ENCODE assay signal across 16 cellular contexts in the genomic region with DNA sequence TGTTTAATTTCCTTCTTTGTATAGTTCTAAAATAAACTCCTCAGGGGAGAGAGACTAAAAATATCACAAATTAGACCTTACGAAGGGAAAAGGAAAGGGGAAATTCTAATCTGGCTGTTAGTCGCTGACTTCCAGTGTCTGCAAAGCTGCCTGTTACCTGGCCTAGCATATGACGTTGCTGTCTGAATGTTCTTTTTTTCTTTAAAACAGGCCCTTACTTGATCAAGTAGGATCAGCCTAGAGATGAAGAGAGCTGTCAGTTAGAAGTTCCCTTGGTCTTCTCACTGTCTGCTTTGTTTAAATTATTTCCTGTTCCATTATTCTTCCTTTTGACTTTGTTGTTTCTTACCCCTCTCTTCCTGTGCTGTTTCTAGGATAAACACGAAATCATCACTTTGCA. TPM values are rescaled to one million over a fixed set of nuclear protein-coding genes. Genes with fewer than 3 reads are reported as not detected.
DNase-seq lines count a peak whose midpoint lies in the region; ATAC-seq and TF ChIP-seq lines count a peak whose summit lies in the region.
"Had no signal": no experiment of that assay in that cellular context is flagged by ENCODE, and none has a peak within 500 bp of the region (broad histone marks: within the 10 kb centered on the region; RNA-seq: fewer than 3 reads in every experiment).

No MANE protein-coding gene starts in this region.

- H3K79me2 ChIP-seq in DOHH2 (ENCODE audit: control insufficient read depth, low read length) (peaks cover 84% of the 10 kb centered on the region), OCI-LY3 (ENCODE audit: low read length) (peaks cover 74% of the 10 kb centered on the region)

- TF ChIP-seq POLR2A in uterus (IDR thresholded peaks at IDR 0.05): no peak

- intact Hi-C loops in uterus (cut with DNase I; ENCODE audit: low total_unique reads): no loop called here

- H3K4me3 ChIP-seq in DOHH2 (ENCODE audit: low read length) (peak overlapping the region; percentile 47), OCI-LY3 (ENCODE audit: low read length) (no peak overlapping the region), uterus (no peak overlapping the region)
- H3K4me3 ChIP-seq: PC-9, thyroid gland had no signal

- H3K9ac ChIP-seq in OCI-LY3 (ENCODE audit: low read length): no peak overlapping the region

- H3K9me3 ChIP-seq in DOHH2 (ENCODE audit: control insufficient read depth, insufficient read depth, low read length): no peaks in the 10 kb centered on the region
- H3K9me3 ChIP-seq in OCI-LY3 (ENCODE audit: insufficient read depth, low read length): no peaks in the 10 kb centered on the region
- no peaks in the 10 kb centered on the region for H3K9me3 ChIP-seq in uterus
- H3K9me3 ChIP-seq: thyroid gland had no signal

- H3K9me2 ChIP-seq in DOHH2 (replicated peaks; ENCODE audit: control insufficient read depth, low read length): no peaks in the 10 kb centered on the region

- CTCF ChIA-PET in HEK293T (lab: Yijun Ruan, JAX): no interaction called here

- DNase-seq in activated naive CD8-positive, alpha-beta T cell treated with anti-CD3 and anti-CD28 coated beads, Interleukin-2, amount 50 U/mL, for 24 hours: no peak
- DNase-seq in naive B cell (no peak), NOMO-1 treated with dmso at 0.1 percent for 144 hours (lab: John Stamatoyannopoulos, UW; ENCODE audit: unreplicated experiment) (no peak), putamen (ENCODE audit: low spot score) (no peak), HEK293T (ENCODE audit: extremely low spot score) (no peak), uterus (no peak)
- DNase-seq: activated CD4-positive, alpha-beta T cell treated with anti-CD3 and anti-CD28 coated beads for 1 hour; Calu3; dermis blood vessel endothelial cell; NCI-H1105 treated with DMSO at 0.1 percent for 48 hours; NCI-H2227 treated with DMSO at 0.1 percent for 48 hours; PC-9; SW 1271; thyroid gland had no signal

- H3K4me1 ChIP-seq in DOHH2 (ENCODE audit: control insufficient read depth, low read length) (peaks cover 39% of the 10 kb centered on the region), OCI-LY3 (ENCODE audit: low read length) (peaks cover 40% of the 10 kb centered on the region), uterus (no peaks in the 10 kb centered on the region)

- H3K4me3 Mint-ChIP-seq in activated naive CD8-positive, alpha-beta T cell treated with anti-CD3 and anti-CD28 coated beads, Interleukin-2, amount 50 U/mL, for 24 hours: peak overlapping the region; percentile 30
- H3K4me3 Mint-ChIP-seq in naive B cell: peak overlapping the region; percentile 44 to 86 (median 74)

- POLR2A ChIA-PET in HEK293T (lab: Yijun Ruan, JAX): no interaction called here

- H3K36me3 Mint-ChIP-seq in activated naive CD8-positive, alpha-beta T cell treated with anti-CD3 and anti-CD28 coated beads, Interleukin-2, amount 50 U/mL, for 24 hours (ENCODE audit: low read depth): peaks cover 47% of the 10 kb centered on the region
- peaks cover 16 to 22% of the 10 kb centered on the region in 2 donors for H3K36me3 Mint-ChIP-seq in naive B cell

- peak overlapping the region; percentile 80 for H3K27ac Mint-ChIP-seq in activated naive CD8-positive, alpha-beta T cell treated with anti-CD3 and anti-CD28 coated beads, Interleukin-2, amount 50 U/mL, for 24 hours
- peak overlapping the region; percentile 2 to 95 (median 83) for H3K27ac Mint-ChIP-seq in naive B cell

- no peaks in the 10 kb centered on the region for H3K9me3 Mint-ChIP-seq in activated naive CD8-positive, alpha-beta T cell treated with anti-CD3 and anti-CD28 coated beads, Interleukin-2, amount 50 U/mL, for 24 hours
- peaks cover 0 to 3% (median 0%) of the 10 kb centered on the region in 7 donors for H3K9me3 Mint-ChIP-seq in naive B cell

- H3K36me3 ChIP-seq in DOHH2 (ENCODE audit: control insufficient read depth, low read length) (peaks cover 3% of the 10 kb centered on the region; the same call in 1 of the 2 replicates), OCI-LY3 (replicated peaks; ENCODE audit: low read depth, low read length) (peaks cover 2% of the 10 kb centered on the region), uterus (no peaks in the 10 kb centered on the region)
- H3K36me3 ChIP-seq: thyroid gland had no signal

- peak overlapping the region; percentile 57 for H3K4me2 ChIP-seq in DOHH2 (ENCODE audit: low read length)
- peak overlapping the region; percentile 66 for H3K4me2 ChIP-seq in OCI-LY3 (ENCODE audit: low read length)
- H3K4me2 ChIP-seq: PC-9 had no signal

- no peak for TF ChIP-seq CTCF in DOHH2 (IDR thresholded peaks at IDR 0.05; ENCODE audit: low read depth, low read length, poor library complexity, severe bottlenecking)
- TF ChIP-seq CTCF in OCI-LY3 (IDR thresholded peaks at IDR 0.05; ENCODE audit: low read depth, low read length): no peak
- TF ChIP-seq CTCF in uterus (IDR thresholded peaks at IDR 0.05): no peak

- no peak overlapping the region for H2AFZ ChIP-seq in OCI-LY3 (ENCODE audit: low read depth, low read length)
- H2AFZ ChIP-seq: PC-9 had no signal

- H4K20me1 ChIP-seq in DOHH2 (ENCODE audit: control insufficient read depth, insufficient read depth, low read depth, low read length) (peaks cover 6% of the 10 kb centered on the region; the same call in 1 of the 2 replicates), OCI-LY3 (ENCODE audit: insufficient read depth, low read length) (peaks cover 87% of the 10 kb centered on the region)

- H3K27me3 Mint-ChIP-seq in activated naive CD8-positive, alpha-beta T cell treated with anti-CD3 and anti-CD28 coated beads, Interleukin-2, amount 50 U/mL, for 24 hours: no peaks in the 10 kb centered on the region
- H3K27me3 Mint-ChIP-seq in naive B cell: no peaks in the 10 kb centered on the region

- 0 out of 2 replicates have a peak overlapping the region, but pooled peaks have one; percentile 13 for H3K27ac ChIP-seq in DOHH2 (ENCODE audit: low read depth, low read length)
- no peak overlapping the region for H3K27ac ChIP-seq in OCI-LY3 (ENCODE audit: low read length)
- H3K27ac ChIP-seq in uterus: no peak overlapping the region
- H3K27ac ChIP-seq: PC-9, thyroid gland had no signal

- no peak for ATAC-seq in activated naive CD8-positive, alpha-beta T cell treated with anti-CD3 and anti-CD28 coated beads, Interleukin-2, amount 50 U/mL, for 24 hours
- peak; percentile 44 to 63 for ATAC-seq in naive B cell (ENCODE audit: low read depth in 2 of 2)

- H3F3A ChIP-seq in DOHH2 (ENCODE audit: control insufficient read depth, insufficient read depth): no peaks in the 10 kb centered on the region

- H3K27me3 ChIP-seq in DOHH2 (ENCODE audit: control insufficient read depth, low read length): no peaks in the 10 kb centered on the region
- H3K27me3 ChIP-seq in OCI-LY3 (ENCODE audit: low read depth, low read length): no peaks in the 10 kb centered on the region
- H3K27me3 ChIP-seq in uterus: no peaks in the 10 kb centered on the region
- H3K27me3 ChIP-seq: thyroid gland had no signal

- peaks cover 97% of the 10 kb centered on the region for H3K4me1 Mint-ChIP-seq in activated naive CD8-positive, alpha-beta T cell treated with anti-CD3 and anti-CD28 coated beads, Interleukin-2, amount 50 U/mL, for 24 hours
- peaks cover 74 to 97% (median 90%) of the 10 kb centered on the region in 3 donors for H3K4me1 Mint-ChIP-seq in naive B cell

TF ChIP-seq in HEK293T, 16 proteins besides CTCF, POLR2A, EP300 and RAD21:
- TF ChIP-seq LEF1 (IDR thresholded peaks at IDR 0.05; ENCODE audit: borderline replicate concordance) (no peak), NFRKB (IDR thresholded peaks at IDR 0.05) (no peak), FOXA1 (IDR thresholded peaks at IDR 0.05) (no peak), SUZ12 (IDR thresholded peaks at IDR 0.05) (no peak), FOXM1 (IDR thresholded peaks at IDR 0.05; ENCODE audit: borderline replicate concordance) (no peak), ELF4 (IDR thresholded peaks at IDR 0.05) (no peak), FOXK2 (IDR thresholded peaks at IDR 0.05) (no peak), HDGF (IDR thresholded peaks at IDR 0.05; ENCODE audit: borderline replicate concordance) (no peak), ZNF384 (IDR thresholded peaks at IDR 0.05) (no peak), CTBP1 (IDR thresholded peaks at IDR 0.05; ENCODE audit: borderline replicate concordance) (no peak), SP1 (IDR thresholded peaks at IDR 0.05) (no peak), ARNT (IDR thresholded peaks at IDR 0.05) (no peak), BHLHE40 (IDR thresholded peaks at IDR 0.05; ENCODE audit: borderline replicate concordance) (no peak), PKNOX1 (IDR thresholded peaks at IDR 0.05) (no peak), TARDBP (IDR thresholded peaks at IDR 0.05) (no peak), L3MBTL2 (conservative IDR thresholded peaks at IDR 0.05) (no peak)
TF ChIP-seq in HEK293T: peak in this region for 0.

RNA-seq across cellular contexts. Expression of gene NCK2, which starts 11.2 kb away (rescaled TPM):
- 100 to 1,000 TPM in 1 of 6 donors, 10 to 100 TPM in 5; 70.7 to 108 (median 76.7) TPM for polyA plus RNA-seq in naive B cell (ENCODE audit: low read depth in 6 of 6)
- 10 to 100 TPM; 14.7 to 47.5 (median 29.3) TPM for total RNA-seq in uterus
